In genomic region chr15:72117698-72118399, GRCh38 we compare ENCODE assay signal across 8 cellular contexts. TPM values are rescaled to one million over a fixed set of nuclear protein-coding genes. Genes with fewer than 3 reads are reported as not detected.
DNase-seq lines count a peak whose midpoint lies in the region; ATAC-seq, FAIRE-seq and TF ChIP-seq lines count a peak whose summit lies in the region.

MYO9A (minus strand) TSS chr15:72118150; CDS start chr15:72046563, 71,587 bp downstream.

- POLR2A ChIA-PET in T-cell (lab: Charles Lee) = interaction anchor here in 1 of 2 donors (0.5 to 0.6 kb wide), 2 partner anchors 10 to 374 kb away, joined by 3 read pairs; no protein-coding TSS in a partner anchor

- peak; percentile 56 to 75 for TF ChIP-seq POLR2A in thyroid gland (IDR thresholded peaks at IDR 0.05)

- H3K27ac ChIP-seq in adipose tissue (ENCODE audit: low read depth, low read length) (peak within 1 kb of the TSS; percentile 88), cardiac muscle cell (peak within 1 kb of the TSS; percentile 97), pancreas (peak within 1 kb of the TSS; percentile 80 to 95 (median 86)), thyroid gland (peak within 1 kb of the TSS; percentile 95)

- intact Hi-C loops in pancreas (cut with DNase I) = no loop called here
- intact Hi-C loops in thyroid gland (cut with DNase I) = no loop called here

- peak within 1 kb of the TSS; percentile 96 for H3K4me3 ChIP-seq in GM12865 (ENCODE audit: low read depth, low read length)
- peak within 1 kb of the TSS; percentile 76 for H3K4me3 ChIP-seq in cardiac muscle cell
- peak within 1 kb of the TSS; percentile 88 to 96 (median 90) for H3K4me3 ChIP-seq in pancreas
- peak within 1 kb of the TSS; percentile 74 to 84 (median 75) for H3K4me3 ChIP-seq in thyroid gland (replicated peaks in 1 of 3)

- 0 to 1% (median 0%) methylated on average over 76 to 79 of the region's 79 CpGs for WGBS in adipose tissue, 3 donors
- WGBS in pancreas, 2 donors = 0% methylated on average over 53 to 79 of the region's 79 CpGs
- WGBS in thyroid gland, 2 donors = 1% methylated on average over 15 to 17 of the region's 79 CpGs

- CTCF ChIA-PET in T-cell (lab: Charles Lee) = interaction anchor here in 1 of 2 donors (0.6 kb wide), 1 partner anchor 43 kb away, joined by 3 read pairs; no protein-coding TSS in a partner anchor

- peaks cover 39 to 54% (median 44%) of the 10 kb centered on the region in 3 donors for H3K4me1 Mint-ChIP-seq in T-cell

- peak within 1 kb of the TSS; percentile 92 to 96 (median 95) for H3K4me3 Mint-ChIP-seq in T-cell

- H3K9me3 ChIP-seq in cardiac muscle cell (ENCODE audit: low read depth) (no peaks in the 10 kb centered on the region), pancreas (no peaks in the 10 kb centered on the region), thyroid gland (no peaks in the 10 kb centered on the region)

- ATAC-seq in HG02870 (IDR thresholded peaks at IDR 0.05; ENCODE audit: unreplicated experiment) = peak; percentile 62
- peak; percentile 78 to 85 (median 80) for ATAC-seq in T-cell (replicated peaks in 1 of 4)
- peak; percentile 84 to 92 (median 90) for ATAC-seq in pancreas

- TF ChIP-seq CTCF in GM12865 (IDR thresholded peaks at IDR 0.05; ENCODE audit: insufficient read depth, low read depth, low read length, missing control alignments) = peak; percentile 7
- TF ChIP-seq CTCF in cardiac muscle cell (IDR thresholded peaks at IDR 0.05; ENCODE audit: low read depth, low read length) = no peak
- no peak for TF ChIP-seq CTCF in pancreas (IDR thresholded peaks at IDR 0.05)
- peak in 1 of 6 experiments; percentile 8 for TF ChIP-seq CTCF in thyroid gland (IDR thresholded peaks at IDR 0.05)

- peak; percentile 99 for DNase-seq in GM12865 (ENCODE audit: low read depth)
- DNase-seq in NCI-H146 (lab: John Stamatoyannopoulos, UW) = peak; percentile 94
- DNase-seq in T-cell = peak; percentile 94 to 100 (median 98)
- DNase-seq in cardiac muscle cell (ENCODE audit: low read depth in 1 of 2, low spot score in 1 of 2) = peak; percentile 99
- DNase-seq in pancreas = peak; percentile 97 to 99 (median 99)
- peak; percentile 96 to 97 for DNase-seq in thyroid gland

- FAIRE-seq in pancreas (lab: Jason Lieb, UNC) = no peak

- H3K27ac Mint-ChIP-seq in T-cell = peak within 1 kb of the TSS; percentile 96 to 99

- H3K36me3 ChIP-seq in cardiac muscle cell (no peaks in the 10 kb centered on the region), pancreas (no peaks in the 10 kb centered on the region), thyroid gland (no peaks in the 10 kb centered on the region)

- no peaks in the 10 kb centered on the region for H3K36me3 Mint-ChIP-seq in T-cell

- H3K27me3 Mint-ChIP-seq in T-cell = no peaks in the 10 kb centered on the region

- H3K4me1 ChIP-seq in cardiac muscle cell (ENCODE audit: low read depth) = peaks cover 24% of the 10 kb centered on the region
- peaks cover 4 to 10% (median 4%) of the 10 kb centered on the region in 3 donors for H3K4me1 ChIP-seq in pancreas
- peaks cover 23 to 33% of the 10 kb centered on the region in 2 donors for H3K4me1 ChIP-seq in thyroid gland

- no peaks in the 10 kb centered on the region for H3K9me3 Mint-ChIP-seq in T-cell

- H3K27me3 ChIP-seq in cardiac muscle cell (no peaks in the 10 kb centered on the region), pancreas (no peaks in the 10 kb centered on the region), thyroid gland (no peaks in the 10 kb centered on the region)

RNA-seq across cellular contexts. Expression of gene MYO9A, which starts in this region (rescaled TPM):
- total RNA-seq in T-cell (10 to 100 TPM; 35.8 to 39.1 (median 38.2) TPM), cardiac muscle cell (20.3 and 32.0 TPM in 2 replicates), pancreas (10 to 100 TPM in 2 of 6 donors, 1 to 10 TPM in 4; 6.6 to 21.0 (median 9.1) TPM), thyroid gland (100 to 1,000 TPM in 3 of 4 donors, 10 to 100 TPM in 1; 88.5 to 183 (median 115) TPM)
- polyA plus RNA-seq in adipose tissue (1 to 10 TPM; 2.2 to 7.9 (median 5.7) TPM), cardiac muscle cell (22.8 and 25.4 TPM in 2 replicates), pancreas (1 to 10 TPM; 1.2 to 1.8 TPM)

Comparison
In these comparisons a context has a peak if more than half of its experiments do, and no peak if none do; other contexts are left out.
1. Peak in every context shown above with its lines: DNase-seq, ATAC-seq, H3K4me3 ChIP-seq and H3K27ac ChIP-seq.